In genomic region chr12:90245396-90245795, GRCh38 we compare ENCODE assay signal across 18 cellular contexts.
A peak's percentile ranks its signal among the peaks of the same experiment; 100 is the strongest.
DNase-seq lines count a peak whose midpoint lies in the region; ATAC-seq and TF ChIP-seq lines count a peak whose summit lies in the region.
"Had no signal": no experiment of that assay in that cellular context is flagged by ENCODE, and none has a peak within 500 bp of the region (broad histone marks: within the 10 kb centered on the region; RNA-seq: fewer than 3 reads in every experiment).

No MANE protein-coding gene starts in this region.

- TF ChIP-seq EP300 in ovary (IDR thresholded peaks at IDR 0.05): no peak

- intact Hi-C loops in ovary (cut with DNase I): no loop called here
- intact Hi-C loops in activated naive CD4-positive, alpha-beta T cell treated with anti-CD3 and anti-CD28 coated beads for 36 hours (cut with micrococcal nuclease): no loop called here
- intact Hi-C loops in CD4-positive, alpha-beta memory T cell (cut with micrococcal nuclease): no loop called here

- no peak for TF ChIP-seq POLR2A in ovary (IDR thresholded peaks at IDR 0.05)

- no peaks in the 10 kb centered on the region; the same call in 1 of the 2 replicates for H3K9me3 ChIP-seq in MG63
- no peaks in the 10 kb centered on the region for H3K9me3 ChIP-seq in ovary
- H3K9me3 ChIP-seq in CD4-positive, alpha-beta memory T cell (ENCODE audit: control insufficient read depth in 1 of 2, low read length in 2 of 2): no peaks in the 10 kb centered on the region
- H3K9me3 ChIP-seq: Peyer's patch, SJSA1 had no signal

- TF ChIP-seq CTCF in ovary (IDR thresholded peaks at IDR 0.05) (no peak), type B pancreatic cell (conservative IDR thresholded peaks at IDR 0.05) (no peak)

- DNase-seq in MG63 (peak; percentile 37), caudate nucleus (lab: John Stamatoyannopoulos, UW) (peak in 7 of 61 donors; percentile 3 to 14 (median 6)), hippocampal formation (lab: John Stamatoyannopoulos, UW) (peak; percentile 14 to 59), ovary (peak in 3 of 5 donors; percentile 15 to 37 (median 19)), type B pancreatic cell (ENCODE audit: extremely low spot score, unreplicated experiment) (no peak)
- DNase-seq in activated naive CD4-positive, alpha-beta T cell treated with anti-CD3 and anti-CD28 coated beads for 36 hours: no peak
- DNase-seq in CD4-positive, alpha-beta memory T cell: no peak
- DNase-seq: NCI-H1417 treated with DMSO at 0.1 percent for 48 hours; NCI-H1930; NCI-H345; NCI-H526 treated with DMSO at 0.1 percent for 48 hours; NK-92 treated with Interleukin-12 subunit alpha and Interleukin-12 subunit beta, amount 100 ng/mL, for 24 hours; Peyer's patch had no signal

- H3K4me3 Mint-ChIP-seq in activated naive CD4-positive, alpha-beta T cell treated with anti-CD3 and anti-CD28 coated beads for 36 hours: no peak overlapping the region
- H3K4me3 Mint-ChIP-seq in type B pancreatic cell: no peak overlapping the region
- no peak overlapping the region for H3K4me3 Mint-ChIP-seq in CD4-positive, alpha-beta memory T cell
- H3K4me3 Mint-ChIP-seq: GM23338 had no signal

- no peaks in the 10 kb centered on the region for H3K9me3 Mint-ChIP-seq in activated naive CD4-positive, alpha-beta T cell treated with anti-CD3 and anti-CD28 coated beads for 36 hours
- H3K9me3 Mint-ChIP-seq in type B pancreatic cell: no peaks in the 10 kb centered on the region
- peaks cover 0 to 2% (median 0%) of the 10 kb centered on the region in 8 donors for H3K9me3 Mint-ChIP-seq in CD4-positive, alpha-beta memory T cell

- H3K4me3 ChIP-seq in MG63: no peak overlapping the region
- H3K4me3 ChIP-seq in ovary: no peak overlapping the region
- no peak overlapping the region for H3K4me3 ChIP-seq in CD4-positive, alpha-beta memory T cell (ENCODE audit: low read length in 2 of 2)
- H3K4me3 ChIP-seq: GM23338, K562, Peyer's patch, SJSA1 had no signal

- H3K27ac ChIP-seq in caudate nucleus (ENCODE audit: low read depth, low read length) (peak overlapping the region; percentile 31), ovary (no peak overlapping the region)
- no peak overlapping the region for H3K27ac ChIP-seq in CD4-positive, alpha-beta memory T cell (ENCODE audit: low read depth, low read length)
- H3K27ac ChIP-seq: Peyer's patch, SJSA1 had no signal

- CTCF ChIA-PET in activated naive CD4-positive, alpha-beta T cell treated with anti-CD3 and anti-CD28 coated beads for 36 hours (lab: Charles Lee): no interaction called here
- CTCF ChIA-PET in CD4-positive, alpha-beta memory T cell (lab: Charles Lee; ENCODE audit: partially characterized antibody): no interaction called here

- H3K36me3 Mint-ChIP-seq in activated naive CD4-positive, alpha-beta T cell treated with anti-CD3 and anti-CD28 coated beads for 36 hours (ENCODE audit: low read depth): no peaks in the 10 kb centered on the region
- no peaks in the 10 kb centered on the region for H3K36me3 Mint-ChIP-seq in type B pancreatic cell
- H3K36me3 Mint-ChIP-seq in CD4-positive, alpha-beta memory T cell: no peaks in the 10 kb centered on the region

- WGBS in ovary, 3 donors: 1 to 7% (median 4%) methylated on average over 2 of the region's 2 CpGs

- H3K27ac Mint-ChIP-seq in activated naive CD4-positive, alpha-beta T cell treated with anti-CD3 and anti-CD28 coated beads for 36 hours: no peak overlapping the region
- no peak overlapping the region for H3K27ac Mint-ChIP-seq in type B pancreatic cell
- no peak overlapping the region for H3K27ac Mint-ChIP-seq in CD4-positive, alpha-beta memory T cell
- H3K27ac Mint-ChIP-seq: GM23338 had no signal

- no peaks in the 10 kb centered on the region for H3K4me1 Mint-ChIP-seq in activated naive CD4-positive, alpha-beta T cell treated with anti-CD3 and anti-CD28 coated beads for 36 hours (ENCODE audit: low read depth)
- H3K4me1 Mint-ChIP-seq in type B pancreatic cell (ENCODE audit: unreplicated experiment): peaks cover 5% of the 10 kb centered on the region
- peaks cover 0 to 2% (median 0%) of the 10 kb centered on the region in 4 donors for H3K4me1 Mint-ChIP-seq in CD4-positive, alpha-beta memory T cell
- H3K4me1 Mint-ChIP-seq: GM23338 had no signal

- H3K4me1 ChIP-seq in ovary (ENCODE audit: insufficient read depth): no peaks in the 10 kb centered on the region
- no peaks in the 10 kb centered on the region for H3K4me1 ChIP-seq in CD4-positive, alpha-beta memory T cell (ENCODE audit: insufficient read depth, low read length)
- H3K4me1 ChIP-seq: Peyer's patch, SJSA1 had no signal

- no peaks in the 10 kb centered on the region for H3K27me3 ChIP-seq in MG63
- H3K27me3 ChIP-seq in ovary: no peaks in the 10 kb centered on the region
- no peaks in the 10 kb centered on the region for H3K27me3 ChIP-seq in CD4-positive, alpha-beta memory T cell (ENCODE audit: insufficient read depth, low read length)
- H3K27me3 ChIP-seq: Peyer's patch, SJSA1 had no signal

- POLR2A ChIA-PET in CD4-positive, alpha-beta memory T cell (lab: Charles Lee; ENCODE audit: partially characterized antibody): no interaction called here

- ATAC-seq in HG03095 (IDR thresholded peaks at IDR 0.05; ENCODE audit: unreplicated experiment): no peak
- ATAC-seq: GM23338, HCT116, K562 had no signal

- no peaks in the 10 kb centered on the region for H3K36me3 ChIP-seq in MG63
- H3K36me3 ChIP-seq in ovary: no peaks in the 10 kb centered on the region
- no peaks in the 10 kb centered on the region for H3K36me3 ChIP-seq in CD4-positive, alpha-beta memory T cell (ENCODE audit: insufficient read depth, low read length)
- H3K36me3 ChIP-seq: Peyer's patch, SJSA1 had no signal

- H3K27me3 Mint-ChIP-seq in activated naive CD4-positive, alpha-beta T cell treated with anti-CD3 and anti-CD28 coated beads for 36 hours (ENCODE audit: low read depth): peaks cover 5% of the 10 kb centered on the region
- H3K27me3 Mint-ChIP-seq in type B pancreatic cell: no peaks in the 10 kb centered on the region
- H3K27me3 Mint-ChIP-seq in CD4-positive, alpha-beta memory T cell: peaks cover 4 to 7% of the 10 kb centered on the region in 2 donors

Comparison
In these comparisons a context has a peak if more than half of its experiments do, and no peak if none do; other contexts are left out.
1. DNase-seq: peak in MG63 (single experiment), hippocampal formation (2 of 2) and ovary (3 of 5); none in activated naive CD4-positive, alpha-beta T cell treated with anti-CD3 and anti-CD28 coated beads for 36 hours (single experiment), type B pancreatic cell (single experiment) and CD4-positive, alpha-beta memory T cell (0 of 5).